In the genomic region with DNA sequence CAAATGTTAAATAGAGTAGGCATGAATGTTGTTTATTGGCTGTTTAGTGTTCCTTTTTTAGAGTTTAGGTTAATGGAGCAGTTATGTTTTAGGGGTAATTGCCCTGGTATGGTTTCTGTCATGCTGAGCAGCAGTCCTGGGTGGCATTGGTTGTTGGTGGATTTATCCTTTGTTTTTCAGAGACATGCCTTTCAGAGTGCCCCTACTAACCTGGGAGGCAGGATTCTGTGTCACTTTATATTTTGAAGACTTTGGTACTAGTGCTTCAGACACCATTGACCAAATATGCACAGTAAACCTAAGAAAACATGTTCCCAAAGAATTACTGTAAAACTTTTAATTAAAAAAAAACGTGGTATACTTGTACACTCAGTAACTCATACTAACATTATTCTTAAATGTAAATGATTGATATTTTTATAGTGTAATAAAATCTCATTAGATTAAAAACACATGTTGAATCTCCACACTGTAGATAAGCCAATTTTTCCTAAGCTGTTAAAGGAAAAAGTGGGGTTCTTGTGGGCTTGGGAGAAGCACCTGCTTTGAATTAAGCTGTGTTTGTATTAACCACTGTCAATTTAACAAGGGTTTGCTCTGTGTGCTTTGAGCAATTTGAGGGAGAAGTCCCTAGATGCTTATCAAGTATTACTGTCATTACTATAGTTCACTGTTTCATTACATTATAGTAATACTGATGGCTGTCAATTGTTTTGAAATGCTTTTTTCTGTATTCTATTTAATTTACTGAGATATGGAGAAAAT, we compare ENCODE assay signal across 1 cellular context.
TF ChIP-seq lines count a peak whose summit lies in the region.

No MANE protein-coding gene starts in this region.

TF ChIP-seq in SK-N-SH treated with all-trans-retinoic acid at 6 μM for 48 hours, 23 proteins besides CTCF, POLR2A, EP300 and RAD21 (continued from another document):
- TF ChIP-seq TSHZ2 (CRISPR knock-in tag; IDR thresholded peaks at IDR 0.05) (peak; percentile 94; the same call in 1 of the 2 replicates), CREB5 (CRISPR knock-in tag; IDR thresholded peaks at IDR 0.05; ENCODE audit: low read depth) (no peak), OSR1 (CRISPR knock-in tag; IDR thresholded peaks at IDR 0.05) (no peak), ESRRG (CRISPR knock-in tag; IDR thresholded peaks at IDR 0.05) (no peak), ZNF565 (CRISPR knock-in tag; conservative IDR thresholded peaks at IDR 0.05; ENCODE audit: low read depth) (no peak), ZNF8 (CRISPR knock-in tag; IDR thresholded peaks at IDR 0.05) (no peak), ARNTL (CRISPR knock-in tag; IDR thresholded peaks at IDR 0.05; ENCODE audit: borderline replicate concordance, low read depth) (no peak), ZNF70 (CRISPR knock-in tag; IDR thresholded peaks at IDR 0.05) (no peak), ZFP30 (CRISPR knock-in tag; IDR thresholded peaks at IDR 0.05) (no peak), ZFP3 (CRISPR knock-in tag; IDR thresholded peaks at IDR 0.05) (no peak), PPARA (CRISPR knock-in tag; IDR thresholded peaks at IDR 0.05; ENCODE audit: borderline replicate concordance) (no peak), SNAI2 (CRISPR knock-in tag; IDR thresholded peaks at IDR 0.05) (no peak; the same call in 1 of the 2 replicates), PATZ1 (CRISPR knock-in tag; IDR thresholded peaks at IDR 0.05; ENCODE audit: borderline replicate concordance) (no peak; the same call in 1 of the 2 replicates)
- TF ChIP-seq, protein P1, sequence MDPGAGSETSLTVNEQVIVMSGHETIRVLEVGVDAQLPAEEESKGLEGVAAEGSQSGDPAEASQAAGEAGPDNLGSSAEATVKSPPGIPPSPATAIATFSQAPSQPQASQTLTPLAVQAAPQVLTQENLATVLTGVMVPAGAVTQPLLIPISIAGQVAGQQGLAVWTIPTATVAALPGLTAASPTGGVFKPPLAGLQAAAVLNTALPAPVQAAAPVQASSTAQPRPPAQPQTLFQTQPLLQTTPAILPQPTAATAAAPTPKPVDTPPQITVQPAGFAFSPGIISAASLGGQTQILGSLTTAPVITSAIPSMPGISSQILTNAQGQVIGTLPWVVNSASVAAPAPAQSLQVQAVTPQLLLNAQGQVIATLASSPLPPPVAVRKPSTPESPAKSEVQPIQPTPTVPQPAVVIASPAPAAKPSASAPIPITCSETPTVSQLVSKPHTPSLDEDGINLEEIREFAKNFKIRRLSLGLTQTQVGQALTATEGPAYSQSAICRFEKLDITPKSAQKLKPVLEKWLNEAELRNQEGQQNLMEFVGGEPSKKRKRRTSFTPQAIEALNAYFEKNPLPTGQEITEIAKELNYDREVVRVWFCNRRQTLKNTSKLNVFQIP (CRISPR knock-in tag; IDR thresholded peaks at IDR 0.05; ENCODE audit: borderline replicate concordance, low read depth), result no peak
- TF ChIP-seq, protein P2, sequence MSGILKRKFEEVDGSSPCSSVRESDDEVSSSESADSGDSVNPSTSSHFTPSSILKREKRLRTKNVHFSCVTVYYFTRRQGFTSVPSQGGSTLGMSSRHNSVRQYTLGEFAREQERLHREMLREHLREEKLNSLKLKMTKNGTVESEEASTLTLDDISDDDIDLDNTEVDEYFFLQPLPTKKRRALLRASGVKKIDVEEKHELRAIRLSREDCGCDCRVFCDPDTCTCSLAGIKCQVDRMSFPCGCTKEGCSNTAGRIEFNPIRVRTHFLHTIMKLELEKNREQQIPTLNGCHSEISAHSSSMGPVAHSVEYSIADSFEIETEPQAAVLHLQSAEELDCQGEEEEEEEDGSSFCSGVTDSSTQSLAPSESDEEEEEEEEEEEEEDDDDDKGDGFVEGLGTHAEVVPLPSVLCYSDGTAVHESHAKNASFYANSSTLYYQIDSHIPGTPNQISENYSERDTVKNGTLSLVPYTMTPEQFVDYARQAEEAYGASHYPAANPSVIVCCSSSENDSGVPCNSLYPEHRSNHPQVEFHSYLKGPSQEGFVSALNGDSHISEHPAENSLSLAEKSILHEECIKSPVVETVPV (CRISPR knock-in tag; IDR thresholded peaks at IDR 0.05), result peak; percentile 68; the same call in 1 of the 2 replicates
